In the genomic region with DNA sequence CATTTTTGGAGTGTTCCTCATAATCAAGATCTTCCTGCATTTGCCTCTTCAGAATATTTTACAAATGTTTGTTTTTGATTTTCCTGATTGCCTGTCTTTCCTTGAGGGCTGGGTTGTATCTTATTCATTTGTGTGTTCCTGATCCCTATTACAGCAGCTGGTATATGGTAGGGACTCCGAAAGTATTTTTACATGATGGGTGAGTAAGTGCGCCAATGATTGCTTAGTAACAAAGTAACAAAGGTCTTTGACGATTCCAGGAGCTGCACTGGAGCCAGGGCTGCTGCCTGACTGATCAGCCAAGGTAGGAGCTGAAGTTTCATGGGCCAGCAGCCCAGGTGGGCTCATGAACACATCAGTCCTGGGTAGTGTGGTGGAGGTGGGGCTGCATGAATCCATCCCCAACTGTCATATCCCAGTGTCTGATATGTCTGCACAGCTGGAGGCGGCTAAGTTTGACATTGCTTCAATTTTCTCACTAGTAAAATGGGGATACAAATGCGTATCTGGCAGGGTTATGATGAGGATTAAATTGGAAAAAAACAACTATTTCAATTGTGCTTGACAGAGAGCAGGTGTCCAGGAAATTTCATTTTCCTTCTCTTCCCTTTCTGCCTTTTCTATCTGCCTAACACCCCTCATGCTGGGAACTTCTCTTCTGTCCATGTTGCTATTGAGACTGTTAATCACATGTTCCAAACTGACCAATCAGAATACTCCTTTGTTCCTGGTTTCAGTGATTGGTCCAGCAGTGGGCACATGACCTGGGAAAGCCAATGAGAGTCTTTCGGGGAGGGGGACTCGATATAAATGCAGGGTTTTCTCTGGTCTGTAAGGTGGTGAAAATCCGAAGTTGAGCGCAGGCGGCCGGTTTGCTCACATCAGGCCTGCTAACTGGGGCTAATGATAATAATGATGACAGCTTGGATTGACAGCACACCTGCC, we compare ENCODE assay signal across 1 cellular context.
TF ChIP-seq lines count a peak whose summit lies in the region.

No MANE protein-coding gene starts in this region.

TF ChIP-seq in WTC11, 78 proteins besides CTCF, POLR2A, EP300 and RAD21 (continued from another document):
- TF ChIP-seq, protein P1, sequence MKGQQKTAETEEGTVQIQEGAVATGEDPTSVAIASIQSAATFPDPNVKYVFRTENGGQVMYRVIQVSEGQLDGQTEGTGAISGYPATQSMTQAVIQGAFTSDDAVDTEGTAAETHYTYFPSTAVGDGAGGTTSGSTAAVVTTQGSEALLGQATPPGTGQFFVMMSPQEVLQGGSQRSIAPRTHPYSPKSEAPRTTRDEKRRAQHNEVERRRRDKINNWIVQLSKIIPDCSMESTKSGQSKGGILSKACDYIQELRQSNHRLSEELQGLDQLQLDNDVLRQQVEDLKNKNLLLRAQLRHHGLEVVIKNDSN (CRISPR knock-in tag; IDR thresholded peaks at IDR 0.05), result peak; percentile 51; the same call in 1 of the 2 replicates
- TF ChIP-seq, protein P2, sequence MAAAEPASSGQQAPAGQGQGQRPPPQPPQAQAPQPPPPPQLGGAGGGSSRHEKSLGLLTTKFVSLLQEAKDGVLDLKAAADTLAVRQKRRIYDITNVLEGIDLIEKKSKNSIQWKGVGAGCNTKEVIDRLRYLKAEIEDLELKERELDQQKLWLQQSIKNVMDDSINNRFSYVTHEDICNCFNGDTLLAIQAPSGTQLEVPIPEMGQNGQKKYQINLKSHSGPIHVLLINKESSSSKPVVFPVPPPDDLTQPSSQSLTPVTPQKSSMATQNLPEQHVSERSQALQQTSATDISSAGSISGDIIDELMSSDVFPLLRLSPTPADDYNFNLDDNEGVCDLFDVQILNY (CRISPR knock-in tag; IDR thresholded peaks at IDR 0.05), result no peak
- TF ChIP-seq FOXP1 (CRISPR knock-in tag; IDR thresholded peaks at IDR 0.05; ENCODE audit: borderline replicate concordance) (no peak), GABPB1 (CRISPR knock-in tag; IDR thresholded peaks at IDR 0.05) (no peak), ZNF232 (CRISPR knock-in tag; IDR thresholded peaks at IDR 0.05) (no peak)
- TF ChIP-seq, protein P3, sequence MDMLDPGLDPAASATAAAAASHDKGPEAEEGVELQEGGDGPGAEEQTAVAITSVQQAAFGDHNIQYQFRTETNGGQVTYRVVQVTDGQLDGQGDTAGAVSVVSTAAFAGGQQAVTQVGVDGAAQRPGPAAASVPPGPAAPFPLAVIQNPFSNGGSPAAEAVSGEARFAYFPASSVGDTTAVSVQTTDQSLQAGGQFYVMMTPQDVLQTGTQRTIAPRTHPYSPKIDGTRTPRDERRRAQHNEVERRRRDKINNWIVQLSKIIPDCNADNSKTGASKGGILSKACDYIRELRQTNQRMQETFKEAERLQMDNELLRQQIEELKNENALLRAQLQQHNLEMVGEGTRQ (CRISPR knock-in tag; IDR thresholded peaks at IDR 0.05), result peak; percentile 72
- TF ChIP-seq, protein P4, sequence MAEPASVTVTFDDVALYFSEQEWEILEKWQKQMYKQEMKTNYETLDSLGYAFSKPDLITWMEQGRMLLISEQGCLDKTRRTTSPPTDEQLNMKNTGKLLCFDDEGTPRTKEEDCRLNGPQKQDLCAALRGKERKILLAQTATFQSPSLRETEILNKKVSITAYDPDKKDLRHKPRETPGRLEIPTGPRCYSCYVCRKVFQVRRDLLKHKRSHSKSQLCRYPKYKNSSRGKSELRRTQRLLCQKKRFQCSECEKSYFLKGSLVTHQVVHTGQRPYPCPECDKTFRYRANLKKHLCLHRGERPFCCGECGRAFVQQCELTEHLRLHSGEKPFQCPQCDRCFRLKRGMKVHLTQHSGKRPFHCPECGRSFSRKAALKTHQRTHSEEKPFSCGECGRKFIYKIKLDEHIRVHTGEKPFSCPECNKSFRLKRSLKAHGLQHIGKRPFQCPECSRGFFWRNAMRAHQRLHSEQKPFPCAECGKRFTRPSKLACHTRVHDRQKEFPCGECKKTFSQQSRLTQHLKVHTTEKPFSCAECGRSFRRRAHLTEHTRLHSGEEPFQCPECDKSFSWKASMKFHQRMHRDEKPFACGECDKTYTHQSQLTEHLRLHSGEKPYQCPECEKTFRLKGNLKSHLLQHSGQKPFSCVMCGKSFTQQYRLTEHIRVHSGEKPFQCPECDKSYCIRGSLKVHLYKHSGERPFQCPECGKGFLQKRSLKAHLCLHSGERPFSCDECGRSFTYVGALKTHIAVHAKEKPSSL (CRISPR knock-in tag; conservative IDR thresholded peaks at IDR 0.05), result no peak
